ENCODE assay signal across 16 cellular contexts in the genomic region with DNA sequence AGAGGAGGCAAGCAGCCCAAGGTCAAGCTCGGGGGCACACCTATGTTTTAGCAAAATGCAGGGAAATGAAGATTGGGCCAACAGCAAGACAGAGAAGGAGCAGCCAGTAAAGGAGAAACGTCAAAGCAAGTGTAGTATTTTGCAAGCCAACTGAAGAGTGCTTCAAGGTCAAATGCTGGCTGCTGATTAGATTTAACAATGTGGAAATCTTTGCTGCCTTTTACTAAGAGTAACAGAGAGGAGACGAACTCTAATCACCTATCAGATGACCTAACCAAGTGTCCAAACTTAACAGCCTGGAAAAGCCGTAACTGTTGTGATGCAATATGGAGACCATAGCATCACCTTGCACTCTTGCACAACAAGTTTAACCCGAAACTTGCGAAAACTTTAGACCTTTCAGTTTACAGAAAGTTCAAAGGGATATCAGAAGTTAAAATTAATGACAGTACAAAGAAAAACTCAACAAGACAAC. TPM values are rescaled to one million over a fixed set of nuclear protein-coding genes. Genes with fewer than 3 reads are reported as not detected.
DNase-seq lines count a peak whose midpoint lies in the region; FAIRE-seq and TF ChIP-seq lines count a peak whose summit lies in the region.
"Had no signal": no experiment of that assay in that cellular context is flagged by ENCODE, and none has a peak within 500 bp of the region (broad histone marks: within the 10 kb centered on the region; RNA-seq: fewer than 3 reads in every experiment).

No MANE protein-coding gene starts in this region.

- no peak overlapping the region for H3K4me3 ChIP-seq in CD4-positive, alpha-beta memory T cell (ENCODE audit: low read length in 2 of 2)
- H3K4me3 ChIP-seq in NB4 (ENCODE audit: low read depth, low read length) (no peak overlapping the region), H1 (ENCODE audit: extremely low read depth in 1 of 4, insufficient read depth in 2 of 4, low read depth in 3 of 4, low read length in 4 of 4) (no peak overlapping the region)
- H3K4me3 ChIP-seq: esophagus muscularis mucosa, prostate gland, tibial artery had no signal

- H3K14ac ChIP-seq in H1 (ENCODE audit: insufficient read length), result no peak overlapping the region

- 0 out of 2 replicates have a peak overlapping the region, but pooled peaks have one; percentile 28 for H2BK5ac ChIP-seq in H1 (ENCODE audit: low read depth, low read length)

- FAIRE-seq in H1 (lab: Jason Lieb, UNC), result no peak
- FAIRE-seq: TTC549 had no signal

- no peak overlapping the region for H3K27ac ChIP-seq in CD4-positive, alpha-beta memory T cell (ENCODE audit: low read depth, low read length)
- H3K27ac ChIP-seq in H1 (ENCODE audit: low read depth, low read length), result no peak overlapping the region
- H3K27ac ChIP-seq: C4-2B, esophagus muscularis mucosa, prostate gland, tibial artery had no signal

- TF ChIP-seq POLR2A in NB4 (IDR thresholded peaks at IDR 0.05; ENCODE audit: extremely low read depth, insufficient read length) (no peak), H1 (IDR thresholded peaks at IDR 0.05; ENCODE audit: control extremely low read depth in 1 of 2, low read depth in 2 of 2, low read length in 2 of 2) (no peak)

- H4K91ac ChIP-seq in H1 (replicated peaks; ENCODE audit: insufficient read length, low read length), result no peak overlapping the region

- peaks cover 36 to 56% of the 10 kb centered on the region in 2 donors for H3K36me3 Mint-ChIP-seq in CD4-positive, alpha-beta memory T cell
- H3K36me3 Mint-ChIP-seq in nephron progenitor cell (ENCODE audit: low read depth), result peaks cover 75% of the 10 kb centered on the region

- TF ChIP-seq CTCF in NB4 (IDR thresholded peaks at IDR 0.05; ENCODE audit: low read depth, low read length), result no peak
- no peak for TF ChIP-seq CTCF in H1 (IDR thresholded peaks at IDR 0.05; ENCODE audit: control extremely low read depth in 1 of 3, insufficient read depth in 1 of 3, low read depth in 1 of 3, low read length in 3 of 3)
- no peak for TF ChIP-seq CTCF in nephron progenitor cell (IDR thresholded peaks at IDR 0.05)

- no peak for DNase-seq in CD4-positive, alpha-beta memory T cell
- DNase-seq in NB4 (ENCODE audit: low read depth) (peak; percentile 77), H1 (ENCODE audit: low read depth in 1 of 2, low spot score in 2 of 2) (no peak), nephron progenitor cell (no peak), DMS114 treated with DMSO at 0.1 percent for 48 hours (lab: John Stamatoyannopoulos, UW; ENCODE audit: unreplicated experiment) (no peak), DMS53 treated with DMSO at 0.1 percent for 48 hours (lab: John Stamatoyannopoulos, UW; ENCODE audit: unreplicated experiment) (no peak), G401 (ENCODE audit: low spot score) (no peak)
- DNase-seq in stimulated activated CD4-positive, alpha-beta T cell treated with anti-CD3 and anti-CD28 coated beads, Interleukin-4, amount 100 ng/mL, for 1 hour, result no peak
- DNase-seq: activated CD8-positive, alpha-beta memory T cell treated with anti-CD3 and anti-CD28 coated beads, Interleukin-2, amount 50 U/mL, for 48 hours; KBM-7; NCI-H2107; tibial artery had no signal

- H3K56ac ChIP-seq in H1 (replicated peaks; ENCODE audit: insufficient read length, low read depth, low read length), result no peak overlapping the region

- no peak overlapping the region for H2BK20ac ChIP-seq in H1 (ENCODE audit: low read length)

- WGBS in H1 (ENCODE audit: extremely low coverage in 1 of 2, insufficient coverage in 1 of 2, insufficient read length in 1 of 2, insufficient replicate concordance in 2 of 2, low coverage in 1 of 2, low lambda C conversion rate in 2 of 2, missing lambda C conversion rate in 1 of 2), 2 experiments, result 89% methylated on average over 6 of the region's 6 CpGs; no CpG with 5 or more reads in 1 of the 2 experiments

- no peak overlapping the region for H3K4me3 Mint-ChIP-seq in CD4-positive, alpha-beta memory T cell
- H3K4me3 Mint-ChIP-seq in nephron progenitor cell, result no peak overlapping the region

- H3K23ac ChIP-seq in H1 (ENCODE audit: insufficient read length), result no peak overlapping the region

- no peak for TF ChIP-seq RAD21 in H1 (IDR thresholded peaks at IDR 0.05 in 1 of 2, conservative IDR thresholded peaks at IDR 0.05 in 1 of 2; ENCODE audit: low read depth in 2 of 2, low read length in 2 of 2)

- no peaks in the 10 kb centered on the region for H3K9me3 Mint-ChIP-seq in CD4-positive, alpha-beta memory T cell
- H3K9me3 Mint-ChIP-seq in nephron progenitor cell, result no peaks in the 10 kb centered on the region

- no peaks in the 10 kb centered on the region; the same call in 1 of the 2 replicates for H3K23me2 ChIP-seq in H1 (ENCODE audit: low read depth, low read length)

- H3K9me3 ChIP-seq in CD4-positive, alpha-beta memory T cell (ENCODE audit: control insufficient read depth in 1 of 2, low read length in 2 of 2), result no peaks in the 10 kb centered on the region
- no peaks in the 10 kb centered on the region for H3K9me3 ChIP-seq in H1 (ENCODE audit: insufficient read depth in 2 of 2, low read depth in 1 of 2, low read length in 1 of 2)
- H3K9me3 ChIP-seq: esophagus muscularis mucosa, prostate gland, tibial artery had no signal

- no peaks in the 10 kb centered on the region for H3K79me1 ChIP-seq in H1 (ENCODE audit: low read depth, low read length)

- H3K27me3 Mint-ChIP-seq in CD4-positive, alpha-beta memory T cell, result no peaks in the 10 kb centered on the region
- H3K27me3 Mint-ChIP-seq in nephron progenitor cell (ENCODE audit: low read depth, poor library complexity), result no peaks in the 10 kb centered on the region

- H2BK15ac ChIP-seq in H1 (ENCODE audit: low read length), result no peak overlapping the region

- H3K18ac ChIP-seq in H1 (ENCODE audit: extremely low read depth, low read length), result no peak overlapping the region

- no peak overlapping the region for H4K5ac ChIP-seq in H1 (ENCODE audit: insufficient read length, low read depth, low read length)

- POLR2A ChIA-PET in CD4-positive, alpha-beta memory T cell (lab: Charles Lee; ENCODE audit: partially characterized antibody), result interaction anchor here (0.8 kb wide), 1 partner anchor 31 kb away, joined by 3 read pairs; no protein-coding TSS in a partner anchor
- POLR2A ChIA-PET in H1 (lab: Charles Lee; ENCODE audit: partially characterized antibody), result interaction anchor here (1.0 to 1.2 kb wide), 3 partner anchors 14 to 277 kb away, joined by 3 to 4 read pairs (median 3); no protein-coding TSS in a partner anchor

- no peaks in the 10 kb centered on the region for H3K27me3 ChIP-seq in CD4-positive, alpha-beta memory T cell (ENCODE audit: insufficient read depth, low read length)
- H3K27me3 ChIP-seq in H1 (replicated peaks in 1 of 4; ENCODE audit: control insufficient read depth in 3 of 4, extremely low read depth in 1 of 4, insufficient read depth in 3 of 4, low read length in 3 of 4), result no peaks in the 10 kb centered on the region
- H3K27me3 ChIP-seq: esophagus muscularis mucosa, tibial artery had no signal

- no peak overlapping the region for H2AK5ac ChIP-seq in H1 (ENCODE audit: low read depth, low read length)

- H2BK120ac ChIP-seq in H1 (replicated peaks; ENCODE audit: low read depth, low read length), result no peak overlapping the region

- H3K9ac ChIP-seq in H1 (replicated peaks in 1 of 4; ENCODE audit: extremely low read depth in 1 of 4, low read depth in 3 of 4, low read length in 3 of 4), result no peak overlapping the region

- H3K4ac ChIP-seq in H1 (replicated peaks; ENCODE audit: insufficient read length, low read depth, low read length), result no peak overlapping the region

- no peak overlapping the region for H2BK12ac ChIP-seq in H1 (ENCODE audit: low read depth, low read length)

- H3K4me1 ChIP-seq in CD4-positive, alpha-beta memory T cell (ENCODE audit: insufficient read depth, low read length), result peaks cover 7% of the 10 kb centered on the region
- peaks cover 0 to 3% (median 0%) of the 10 kb centered on the region in 4 experiments; a peak in 2 of 7 replicates for H3K4me1 ChIP-seq in H1 (replicated peaks in 1 of 4; ENCODE audit: control insufficient read depth in 3 of 4, insufficient read depth in 4 of 4, low read length in 3 of 4)
- H3K4me1 ChIP-seq: prostate gland had no signal

- H3K27ac Mint-ChIP-seq in CD4-positive, alpha-beta memory T cell, result peak overlapping the region in 4 of 7 donors; percentile 18 to 67 (median 52)
- H3K27ac Mint-ChIP-seq in nephron progenitor cell, result peak overlapping the region; percentile 92

- CTCF ChIA-PET in CD4-positive, alpha-beta memory T cell (lab: Charles Lee; ENCODE audit: partially characterized antibody), result interaction anchor here (0.9 kb wide), 1 partner anchor 10 kb away, joined by 3 read pairs; no protein-coding TSS in a partner anchor
- CTCF ChIA-PET in H1 (lab: Charles Lee; ENCODE audit: partially characterized antibody), result no interaction called here

- H3K79me2 ChIP-seq in H1 (ENCODE audit: control insufficient read depth in 1 of 2, insufficient read depth in 2 of 2, low read length in 2 of 2), result no peaks in the 10 kb centered on the region

- H3K4me2 ChIP-seq in H1 (ENCODE audit: insufficient read depth in 1 of 2, low read depth in 2 of 2, low read length in 2 of 2), result no peak overlapping the region

- peaks cover 9 to 21% (median 14%) of the 10 kb centered on the region in 4 donors for H3K4me1 Mint-ChIP-seq in CD4-positive, alpha-beta memory T cell
- H3K4me1 Mint-ChIP-seq in nephron progenitor cell, result peaks cover 21% of the 10 kb centered on the region

- H2AFZ ChIP-seq in H1 (ENCODE audit: low read length), result no peak overlapping the region

- H4K20me1 ChIP-seq in H1 (replicated peaks in 1 of 2; ENCODE audit: control insufficient read depth in 1 of 2, insufficient read depth in 2 of 2, low read length in 2 of 2), result no peaks in the 10 kb centered on the region

- intact Hi-C loops in CD4-positive, alpha-beta memory T cell (cut with micrococcal nuclease), result no loop called here

- in situ Hi-C loops in G401 (cut with HindIII; ENCODE audit: low sequenced_read_pairs), result no loop called here

- TF ChIP-seq EP300 in H1 (IDR thresholded peaks at IDR 0.05; ENCODE audit: borderline replicate concordance in 1 of 2, low read depth in 2 of 2, low read length in 2 of 2), result no peak

- H4K8ac ChIP-seq in H1 (ENCODE audit: extremely low read depth, insufficient read depth, low read length), result no peak overlapping the region

- H3K36me3 ChIP-seq in CD4-positive, alpha-beta memory T cell (ENCODE audit: insufficient read depth, low read length), result peaks cover 8% of the 10 kb centered on the region
- peaks cover 2 to 54% (median 16%) of the 10 kb centered on the region in 4 experiments; a peak in 7 of 8 replicates for H3K36me3 ChIP-seq in H1 (ENCODE audit: control insufficient read depth in 2 of 4, insufficient read depth in 4 of 4, low read length in 3 of 4)
- H3K36me3 ChIP-seq: prostate gland had no signal

RNA-seq across cellular contexts. Expression of a gene that starts 30.4 kb away (rescaled TPM):
- total RNA-seq in CD4-positive, alpha-beta memory T cell, result 10 to 100 TPM; 68.6 to 69.8 TPM
- polyA plus RNA-seq in CD4-positive, alpha-beta memory T cell, result 10 to 100 TPM; 49.3 to 51.7 TPM
- total RNA-seq in H1 (2021; fragmentation: NEBNext Ultra II Directional; extraction: Animal tissue kit (Norgen Biotek cat#: 25700)), result 75.3 and 77.2 TPM in 2 replicates
- 35.6 and 49.6 TPM in 2 replicates for polyA plus RNA-seq in H1 (2011; rRNA removed)
- polyA plus RNA-seq in H1 (2011; cell fraction: cytosol; rRNA removed), result 28.4 TPM
- 29.7 TPM for polyA plus RNA-seq in H1 (2011; cell fraction: nucleus; rRNA removed)
- polyA plus RNA-seq in H1 (2012, experiment 1 of 2), result 50.5 to 55.5 TPM (median 52.0 TPM) in 4 replicates
- 39.5 TPM for polyA plus RNA-seq in H1 (2012, experiment 2 of 2)
- 67.3 TPM for polyA plus RNA-seq in H1 (2013, experiment 1 of 2)
- polyA plus RNA-seq in H1 (2013, experiment 2 of 2), result 68.1 TPM
- polyA minus RNA-seq in H1 (2011; rRNA and poly(A)+ RNA removed), result 14.0 and 18.9 TPM in 2 replicates
- polyA minus RNA-seq in H1 (2011; cell fraction: cytosol; rRNA and poly(A)+ RNA removed), result 39.8 TPM
- polyA minus RNA-seq in H1 (2011; cell fraction: nucleus; rRNA and poly(A)+ RNA removed), result 38.9 TPM
- 11.5 and 41.3 TPM in 2 replicates for total RNA-seq in G401 (2014; rRNA removed; shearing (Covaris generic))
